Comparison of ENCODE assay signal across 1 cellular context in the genomic region with DNA sequence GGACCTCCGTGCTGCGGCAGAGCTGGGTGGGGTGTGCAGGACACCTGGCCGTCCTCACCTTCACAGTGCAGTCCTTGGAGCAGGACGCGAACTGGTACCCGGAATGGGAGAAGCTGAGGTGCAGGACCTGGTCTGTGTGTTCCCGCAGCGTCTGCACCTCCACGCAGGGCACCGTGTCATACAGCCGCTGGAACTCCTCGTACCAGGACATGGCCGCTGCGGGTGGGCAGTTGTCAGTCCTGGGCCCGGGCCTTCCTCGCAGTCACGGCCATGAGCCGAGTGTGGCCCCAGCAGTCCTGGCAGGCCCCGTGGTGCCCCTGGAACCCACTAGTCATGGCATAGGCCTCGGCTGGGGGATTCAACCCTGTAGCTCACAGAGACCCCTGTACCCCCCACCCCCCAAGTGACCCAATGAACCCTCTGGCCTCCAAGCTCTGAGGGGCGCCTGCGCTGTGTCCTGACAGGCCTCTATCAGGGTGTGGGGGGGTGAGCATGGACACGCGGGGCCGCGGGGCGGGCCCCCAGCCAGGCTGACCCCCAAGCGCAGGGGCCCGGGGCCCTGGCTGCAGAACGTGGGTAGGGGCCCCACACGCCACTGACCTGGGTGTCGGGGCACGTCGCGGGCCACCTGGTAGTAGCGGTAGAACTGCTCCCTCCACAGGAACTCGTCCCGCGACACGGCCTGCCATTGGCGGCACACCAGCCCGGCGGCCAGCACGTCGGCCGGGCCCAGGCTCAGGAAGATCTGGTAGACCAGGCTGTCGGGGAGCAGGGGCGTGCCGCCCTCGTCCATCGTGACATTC.
TF ChIP-seq lines count a peak whose summit lies in the region.

No MANE protein-coding gene starts in this region.

TF ChIP-seq in GM23338, 12 proteins besides CTCF, POLR2A, EP300 and RAD21 (continued from another document):
- TF ChIP-seq, protein P1, sequence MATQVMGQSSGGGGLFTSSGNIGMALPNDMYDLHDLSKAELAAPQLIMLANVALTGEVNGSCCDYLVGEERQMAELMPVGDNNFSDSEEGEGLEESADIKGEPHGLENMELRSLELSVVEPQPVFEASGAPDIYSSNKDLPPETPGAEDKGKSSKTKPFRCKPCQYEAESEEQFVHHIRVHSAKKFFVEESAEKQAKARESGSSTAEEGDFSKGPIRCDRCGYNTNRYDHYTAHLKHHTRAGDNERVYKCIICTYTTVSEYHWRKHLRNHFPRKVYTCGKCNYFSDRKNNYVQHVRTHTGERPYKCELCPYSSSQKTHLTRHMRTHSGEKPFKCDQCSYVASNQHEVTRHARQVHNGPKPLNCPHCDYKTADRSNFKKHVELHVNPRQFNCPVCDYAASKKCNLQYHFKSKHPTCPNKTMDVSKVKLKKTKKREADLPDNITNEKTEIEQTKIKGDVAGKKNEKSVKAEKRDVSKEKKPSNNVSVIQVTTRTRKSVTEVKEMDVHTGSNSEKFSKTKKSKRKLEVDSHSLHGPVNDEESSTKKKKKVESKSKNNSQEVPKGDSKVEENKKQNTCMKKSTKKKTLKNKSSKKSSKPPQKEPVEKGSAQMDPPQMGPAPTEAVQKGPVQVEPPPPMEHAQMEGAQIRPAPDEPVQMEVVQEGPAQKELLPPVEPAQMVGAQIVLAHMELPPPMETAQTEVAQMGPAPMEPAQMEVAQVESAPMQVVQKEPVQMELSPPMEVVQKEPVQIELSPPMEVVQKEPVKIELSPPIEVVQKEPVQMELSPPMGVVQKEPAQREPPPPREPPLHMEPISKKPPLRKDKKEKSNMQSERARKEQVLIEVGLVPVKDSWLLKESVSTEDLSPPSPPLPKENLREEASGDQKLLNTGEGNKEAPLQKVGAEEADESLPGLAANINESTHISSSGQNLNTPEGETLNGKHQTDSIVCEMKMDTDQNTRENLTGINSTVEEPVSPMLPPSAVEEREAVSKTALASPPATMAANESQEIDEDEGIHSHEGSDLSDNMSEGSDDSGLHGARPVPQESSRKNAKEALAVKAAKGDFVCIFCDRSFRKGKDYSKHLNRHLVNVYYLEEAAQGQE (IDR thresholded peaks at IDR 0.05; ENCODE audit: unreplicated experiment) = no peak
- TF ChIP-seq NANOG (IDR thresholded peaks at IDR 0.05; ENCODE audit: borderline replicate concordance) (no peak), ZNF331 (CRISPR knock-in tag; IDR thresholded peaks at IDR 0.05; ENCODE audit: low read depth) (no peak), JUNB (IDR thresholded peaks at IDR 0.05; ENCODE audit: unreplicated experiment) (no peak), STAT1 (IDR thresholded peaks at IDR 0.05; ENCODE audit: unreplicated experiment) (no peak), CREB1 (CRISPR knock-in tag; IDR thresholded peaks at IDR 0.05; ENCODE audit: low read depth) (no peak), EZH2phosphoT487 (IDR thresholded peaks at IDR 0.05; ENCODE audit: unreplicated experiment) (no peak), ZNF114 (CRISPR knock-in tag; IDR thresholded peaks at IDR 0.05) (no peak), POLR2AphosphoS5 (IDR thresholded peaks at IDR 0.05; ENCODE audit: low read depth) (no peak; the same call in 1 of the 2 replicates)
- TF ChIP-seq, protein P2, sequence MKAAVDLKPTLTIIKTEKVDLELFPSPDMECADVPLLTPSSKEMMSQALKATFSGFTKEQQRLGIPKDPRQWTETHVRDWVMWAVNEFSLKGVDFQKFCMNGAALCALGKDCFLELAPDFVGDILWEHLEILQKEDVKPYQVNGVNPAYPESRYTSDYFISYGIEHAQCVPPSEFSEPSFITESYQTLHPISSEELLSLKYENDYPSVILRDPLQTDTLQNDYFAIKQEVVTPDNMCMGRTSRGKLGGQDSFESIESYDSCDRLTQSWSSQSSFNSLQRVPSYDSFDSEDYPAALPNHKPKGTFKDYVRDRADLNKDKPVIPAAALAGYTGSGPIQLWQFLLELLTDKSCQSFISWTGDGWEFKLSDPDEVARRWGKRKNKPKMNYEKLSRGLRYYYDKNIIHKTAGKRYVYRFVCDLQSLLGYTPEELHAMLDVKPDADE (IDR thresholded peaks at IDR 0.05) = no peak
